26 cellular contexts compared by ENCODE assay signal in the genomic region with DNA sequence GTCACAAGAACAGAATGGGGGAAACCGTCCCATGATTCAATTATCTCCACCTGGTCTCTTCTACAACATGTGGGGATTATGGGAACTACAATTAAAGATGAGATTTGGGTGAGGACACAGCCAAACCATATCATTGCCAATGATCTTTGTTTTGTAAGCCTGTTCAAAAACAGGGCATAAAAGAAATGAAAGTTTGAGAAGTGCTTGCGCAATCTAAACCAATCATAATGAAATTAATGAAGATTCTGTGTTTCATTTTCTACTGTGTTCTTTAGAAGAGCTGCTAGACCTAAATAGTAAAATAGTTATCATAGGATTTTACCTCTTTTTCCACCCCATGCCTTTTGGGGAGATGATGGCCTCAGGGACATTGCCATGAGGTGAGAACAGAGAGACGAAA.
"Had no signal": no experiment of that assay in that cellular context is flagged by ENCODE, and none has a peak within 500 bp of the region (broad histone marks: within the 10 kb centered on the region; RNA-seq: fewer than 3 reads in every experiment).

No MANE protein-coding gene starts in this region.

- H3K27ac Mint-ChIP-seq: effector memory CD8-positive, alpha-beta T cell; memory B cell; natural killer cell; stimulated activated memory B cell treated with anti-CD40 and anti-IgM and Interleukin-4, amounts not matched to agents 10 μg/mL and 1 μg/mL and 100 μg/mL, for 72 hours; stimulated activated naive CD8-positive, alpha-beta T cell treated with anti-CD3 and anti-CD28 coated beads, Interleukin-15, Interleukin-2, amounts not matched to agents 100 ng/mL and 50 ng/mL, for 24 hours had no signal

- H3K36me3 Mint-ChIP-seq: memory B cell; natural killer cell; stimulated activated memory B cell treated with anti-CD40 and anti-IgM and Interleukin-4, amounts not matched to agents 10 μg/mL and 1 μg/mL and 100 μg/mL, for 72 hours had no signal

- H3K4me1 ChIP-seq: gastrocnemius medialis, psoas muscle, spleen, tibial nerve, upper lobe of left lung had no signal

- H3K27me3 ChIP-seq: gastrocnemius medialis, ovary, spleen, tibial nerve, upper lobe of left lung had no signal

- H3K4me3 ChIP-seq: gastrocnemius medialis, lung, ovary, psoas muscle, skin epidermis, spleen, thoracic aorta, tibial nerve, upper lobe of left lung had no signal

- H3K27me3 Mint-ChIP-seq: effector memory CD8-positive, alpha-beta T cell; memory B cell; stimulated activated memory B cell treated with anti-CD40 and anti-IgM and Interleukin-4, amounts not matched to agents 10 μg/mL and 1 μg/mL and 100 μg/mL, for 72 hours; stimulated activated naive CD8-positive, alpha-beta T cell treated with anti-CD3 and anti-CD28 coated beads, Interleukin-15, Interleukin-2, amounts not matched to agents 100 ng/mL and 50 ng/mL, for 24 hours had no signal

- H3K9me3 ChIP-seq: gastrocnemius medialis, ovary, psoas muscle, thoracic aorta, tibial nerve, upper lobe of left lung had no signal

- H3K4me3 Mint-ChIP-seq: effector memory CD8-positive, alpha-beta T cell; memory B cell; natural killer cell; stimulated activated memory B cell treated with anti-CD40 and anti-IgM and Interleukin-4, amounts not matched to agents 10 μg/mL and 1 μg/mL and 100 μg/mL, for 72 hours; stimulated activated naive CD8-positive, alpha-beta T cell treated with anti-CD3 and anti-CD28 coated beads, Interleukin-15, Interleukin-2, amounts not matched to agents 100 ng/mL and 50 ng/mL, for 24 hours had no signal

- H3K4me1 Mint-ChIP-seq: memory B cell; natural killer cell; stimulated activated memory B cell treated with anti-CD40 and anti-IgM and Interleukin-4, amounts not matched to agents 10 μg/mL and 1 μg/mL and 100 μg/mL, for 72 hours had no signal

- DNase-seq: cortex of kidney; effector memory CD8-positive, alpha-beta T cell; foreskin fibroblast; gastrocnemius medialis; head of caudate nucleus; natural killer cell; occipital lobe; ovary; posterior cingulate gyrus; psoas muscle; right cardiac atrium; spleen; stimulated activated CD4-positive, alpha-beta T cell treated with anti-CD3 and anti-CD28 coated beads, Interleukin-4, amount 100 ng/mL, for 4 hours; upper lobe of left lung had no signal

- H3K27ac ChIP-seq: epithelial cell of prostate, gastrocnemius medialis, ovary, psoas muscle, skin epidermis, spleen, thoracic aorta, tibial nerve, upper lobe of left lung had no signal

- FAIRE-seq: keratinocyte, urothelium cell line had no signal

- H3K36me3 ChIP-seq: gastrocnemius medialis, ovary, spleen, thoracic aorta, tibial nerve, upper lobe of left lung had no signal

- ATAC-seq: effector memory CD8-positive, alpha-beta T cell; esophagus mucosa; gastrocnemius medialis; left lobe of liver; natural killer cell; psoas muscle; right cardiac atrium; stimulated activated memory B cell treated with anti-CD40 and anti-IgM and Interleukin-4, amounts not matched to agents 10 μg/mL and 1 μg/mL and 100 μg/mL, for 72 hours had no signal
